18 cellular contexts compared by ENCODE assay signal in genomic region chr1:6111571-6111970, GRCh38.
DNase-seq lines count a peak whose midpoint lies in the region; ATAC-seq, FAIRE-seq and TF ChIP-seq lines count a peak whose summit lies in the region.
"Had no signal": no experiment of that assay in that cellular context is flagged by ENCODE, and none has a peak within 500 bp of the region (broad histone marks: within the 10 kb centered on the region; RNA-seq: fewer than 3 reads in every experiment).

No MANE protein-coding gene starts in this region.

- 0 out of 2 replicates have a peak, but pooled peaks cover 3% of the 10 kb centered on the region for H3F3A ChIP-seq in PC-9 (ENCODE audit: insufficient read depth, low read depth)

- TF ChIP-seq POLR2A in GM12891 (IDR thresholded peaks at IDR 0.05; ENCODE audit: low read depth, low read length) = no peak

- CTCF ChIA-PET in PC-9 (lab: Charles Lee) = interaction anchor here (0.7 kb wide), 1 partner anchor 109 kb away, joined by 4 read pairs; no protein-coding TSS in a partner anchor

- no peak overlapping the region for H3K4me2 ChIP-seq in PC-9

- no peak for TF ChIP-seq CTCF in foreskin keratinocyte (conservative IDR thresholded peaks at IDR 0.05)
- no peak for TF ChIP-seq CTCF in PC-9 (conservative IDR thresholded peaks at IDR 0.05)

- H3K27me3 ChIP-seq in MG63 = no peaks in the 10 kb centered on the region
- H3K27me3 ChIP-seq in foreskin keratinocyte = peaks cover 24% of the 10 kb centered on the region
- no peaks in the 10 kb centered on the region for H3K27me3 ChIP-seq in small intestine (ENCODE audit: control insufficient read depth in 2 of 2, insufficient read depth in 2 of 2, low read length in 2 of 2)
- 0 out of 2 replicates have a peak, but pooled peaks cover 6% of the 10 kb centered on the region for H3K27me3 ChIP-seq in PC-9 (ENCODE audit: insufficient read depth, low read depth)

- FAIRE-seq in small intestine (lab: Jason Lieb, UNC) = no peak
- no peak for FAIRE-seq in GM12891 (lab: Jason Lieb, UNC)
- FAIRE-seq: colon had no signal

- H3K9me3 ChIP-seq in MG63 = peaks cover 1% of the 10 kb centered on the region
- H3K9me3 ChIP-seq in small intestine (ENCODE audit: control insufficient read depth, low read depth) = no peaks in the 10 kb centered on the region
- H3K9me3 ChIP-seq in PC-9 (ENCODE audit: insufficient read depth, low read depth) = no peaks in the 10 kb centered on the region
- H3K9me3 ChIP-seq: esophagus squamous epithelium had no signal

- H3K4me3 ChIP-seq in MG63 = no peak overlapping the region
- H3K4me3 ChIP-seq in small intestine (ENCODE audit: low read depth in 1 of 2, low read length in 2 of 2) = no peak overlapping the region
- H3K4me3 ChIP-seq in PC-9 = no peak overlapping the region
- H3K4me3 ChIP-seq: esophagus squamous epithelium, heart right ventricle had no signal

- intact Hi-C loops in PC-9 (cut with micrococcal nuclease; ENCODE audit: unreplicated experiment) = no loop called here

- 70 to 87% (median 78%) methylated on average over 23 to 24 of the region's 24 CpGs for WGBS in small intestine, 3 donors

- H3K79me2 ChIP-seq in PC-9 (ENCODE audit: low read depth) = no peaks in the 10 kb centered on the region

- H3K27ac ChIP-seq in foreskin keratinocyte (no peak overlapping the region), small intestine (ENCODE audit: low read depth in 1 of 2, low read length in 1 of 2) (no peak overlapping the region), PC-9 (no peak overlapping the region)
- H3K27ac ChIP-seq: C4-2B, esophagus squamous epithelium, heart right ventricle had no signal

- POLR2A ChIA-PET in PC-9 (lab: Charles Lee; ENCODE audit: unreplicated experiment) = no interaction called here

- H3K4me1 ChIP-seq in foreskin keratinocyte = no peaks in the 10 kb centered on the region
- H3K4me1 ChIP-seq in small intestine (ENCODE audit: control insufficient read depth in 2 of 2, insufficient read depth in 1 of 2, low read depth in 1 of 2, low read length in 1 of 2) = no peaks in the 10 kb centered on the region
- H3K4me1 ChIP-seq in PC-9 (replicated peaks; ENCODE audit: insufficient read depth) = peaks cover 7% of the 10 kb centered on the region; the same call in 1 of the 2 replicates
- H3K4me1 ChIP-seq: esophagus squamous epithelium, heart right ventricle had no signal

- H3K36me3 ChIP-seq in MG63 = no peaks in the 10 kb centered on the region
- no peaks in the 10 kb centered on the region for H3K36me3 ChIP-seq in small intestine (ENCODE audit: control insufficient read depth in 2 of 2, insufficient read depth in 2 of 2, low read length in 2 of 2)
- no peaks in the 10 kb centered on the region for H3K36me3 ChIP-seq in PC-9 (ENCODE audit: low read depth)
- H3K36me3 ChIP-seq: esophagus squamous epithelium, heart right ventricle had no signal

- H3K9me2 ChIP-seq in PC-9 (ENCODE audit: insufficient read depth) = no peaks in the 10 kb centered on the region

- no TSS peak for BruUV-seq in PC-9 (replicated peaks; lab: Mats Ljungman, UMichigan)

- DNase-seq in DMS153 (lab: John Stamatoyannopoulos, UW) = peak; percentile 83
- DNase-seq in MG63 = peak; percentile 13
- peak; percentile 72 to 89 for DNase-seq in NCI-H446 (lab: John Stamatoyannopoulos, UW)
- DNase-seq in foreskin keratinocyte = peak in 1 of 2 donors; percentile 57
- DNase-seq in small intestine = no peak
- DNase-seq in GM12891 (ENCODE audit: insufficient read length, low spot score) = no peak
- no peak for DNase-seq in PC-9
- DNase-seq: activated CD4-positive, alpha-beta T cell treated with anti-CD3 and anti-CD28 coated beads, Interleukin-2, amount 10 ng/mL, durations not matched to agents 24 days and 14 days; activated T-cell treated with anti-CD3 and anti-CD28 coated beads, Interleukin-2, amount 50 U/mL, for 24 hours; esophagus squamous epithelium; GF-D8; naive B cell had no signal

- H2AFZ ChIP-seq in PC-9 = no peak overlapping the region

- ATAC-seq in foreskin keratinocyte (peak; percentile 34), GM21619 (IDR thresholded peaks at IDR 0.05; ENCODE audit: unreplicated experiment) (no peak)
- ATAC-seq: heart right ventricle; Panc1; stimulated activated memory B cell treated with anti-CD40 and anti-IgM and Interleukin-4, amounts not matched to agents 10 μg/mL and 1 μg/mL and 100 μg/mL, for 72 hours had no signal

- no peaks in the 10 kb centered on the region for H4K20me1 ChIP-seq in PC-9 (ENCODE audit: insufficient read depth)

TF ChIP-seq in GM12891, 5 proteins besides CTCF, POLR2A, EP300 and RAD21:
- TF ChIP-seq TAF1 (IDR thresholded peaks at IDR 0.05; ENCODE audit: low read depth, low read length) (no peak), PAX5 (IDR thresholded peaks at IDR 0.05; ENCODE audit: insufficient read depth, low read length, severe bottlenecking) (no peak), POU2F2 (IDR thresholded peaks at IDR 0.05; ENCODE audit: low read depth, low read length) (no peak), POLR2AphosphoS5 (IDR thresholded peaks at IDR 0.05; ENCODE audit: low read depth, low read length) (no peak), SPI1 (IDR thresholded peaks at IDR 0.05; ENCODE audit: low read depth, low read length) (no peak)

Comparison
In these comparisons a context has a peak if more than half of its experiments do, and no peak if none do; other contexts are left out.
1. DNase-seq: peak in DMS153 (single experiment), MG63 (single experiment) and NCI-H446 (2 of 2); none in small intestine (single experiment), GM12891 (single experiment) and PC-9 (0 of 2).